In genomic region chr2:23761638-23762037, GRCh38 we compare ENCODE assay signal across 19 cellular contexts.
A peak's percentile ranks its signal among the peaks of the same experiment; 100 is the strongest.
DNase-seq lines count a peak whose midpoint lies in the region; ATAC-seq and TF ChIP-seq lines count a peak whose summit lies in the region.
"Had no signal": no experiment of that assay in that cellular context is flagged by ENCODE, and none has a peak within 500 bp of the region (broad histone marks: within the 10 kb centered on the region; RNA-seq: fewer than 3 reads in every experiment).

No MANE protein-coding gene starts in this region.

- CTCF ChIA-PET in T-cell (lab: Charles Lee), result no interaction called here

- H3K9me3 Mint-ChIP-seq in natural killer cell, result no peaks in the 10 kb centered on the region
- H3K9me3 Mint-ChIP-seq in natural killer cell treated with Interleukin-12 subunit alpha and Interleukin-12 subunit beta and Interleukin-15 and Interleukin-18, amount 100 ng/mL, for 72 hours, result no peaks in the 10 kb centered on the region
- no peaks in the 10 kb centered on the region for H3K9me3 Mint-ChIP-seq in T-cell
- H3K9me3 Mint-ChIP-seq in immature natural killer cell, result no peaks in the 10 kb centered on the region
- H3K9me3 Mint-ChIP-seq: T-helper 1 cell treated with Interleukin-12 subunit alpha and Interleukin-12 subunit beta and Interleukin-4 antibody, amounts not matched to agents 30 μg/mL and 1 μg/mL, for 36 hours had no signal

- no peaks in the 10 kb centered on the region for H3K36me3 ChIP-seq in MM.1S (replicated peaks; ENCODE audit: insufficient read depth, low read length)

- intact Hi-C loops in natural killer cell (cut with micrococcal nuclease), result no loop called here

- no peak overlapping the region for H3K27ac ChIP-seq in MM.1S (ENCODE audit: low read length)
- H3K27ac ChIP-seq: suprapubic skin had no signal

- H3K27ac Mint-ChIP-seq in natural killer cell (peak overlapping the region; percentile 57 to 72), T-cell (peak overlapping the region; percentile 49 to 57), immature natural killer cell (peak overlapping the region in 5 of 6 donors; percentile 18 to 73 (median 60))
- peak overlapping the region in 1 of 2 donors; percentile 24 for H3K27ac Mint-ChIP-seq in natural killer cell treated with Interleukin-12 subunit alpha and Interleukin-12 subunit beta and Interleukin-15 and Interleukin-18, amount 100 ng/mL, for 72 hours
- H3K27ac Mint-ChIP-seq: T-helper 1 cell treated with Interleukin-12 subunit alpha and Interleukin-12 subunit beta and Interleukin-4 antibody, amounts not matched to agents 30 μg/mL and 1 μg/mL, for 36 hours had no signal

- H3K9me3 ChIP-seq in MM.1S (replicated peaks; ENCODE audit: insufficient read depth, low read length), result no peaks in the 10 kb centered on the region
- H3K9me3 ChIP-seq: esophagus muscularis mucosa, suprapubic skin had no signal

- H2AFZ ChIP-seq in MM.1S (ENCODE audit: low read length), result no peak overlapping the region

- no peaks in the 10 kb centered on the region for H3K27me3 ChIP-seq in MM.1S (replicated peaks; ENCODE audit: insufficient read depth, low read length)
- H3K27me3 ChIP-seq: esophagus muscularis mucosa, suprapubic skin had no signal

- H3K79me2 ChIP-seq in MM.1S (ENCODE audit: low read length), result no peaks in the 10 kb centered on the region

- no peak for ATAC-seq in natural killer cell
- ATAC-seq in natural killer cell treated with Interleukin-12 subunit alpha and Interleukin-12 subunit beta and Interleukin-15 and Interleukin-18, amount 100 ng/mL, for 72 hours, result no peak
- peak in 1 of 4 experiments; percentile 47 for ATAC-seq in T-cell (replicated peaks in 1 of 4)

- no peaks in the 10 kb centered on the region for H4K20me1 ChIP-seq in MM.1S (ENCODE audit: insufficient read depth, low read length)

- H3K9ac ChIP-seq in MM.1S (ENCODE audit: low read length), result no peak overlapping the region

- H3K36me3 Mint-ChIP-seq in natural killer cell (peaks cover 14% of the 10 kb centered on the region), T-cell (peaks cover 54% of the 10 kb centered on the region), immature natural killer cell (peaks cover 17 to 32% (median 21%) of the 10 kb centered on the region in 3 donors)
- H3K36me3 Mint-ChIP-seq in natural killer cell treated with Interleukin-12 subunit alpha and Interleukin-12 subunit beta and Interleukin-15 and Interleukin-18, amount 100 ng/mL, for 72 hours, result peaks cover 12% of the 10 kb centered on the region

- no peaks in the 10 kb centered on the region for H3K4me1 ChIP-seq in MM.1S (ENCODE audit: low read length)
- H3K4me1 ChIP-seq: suprapubic skin had no signal

- no peak overlapping the region for H3K4me3 ChIP-seq in MM.1S (ENCODE audit: low read length)
- H3K4me3 ChIP-seq: esophagus muscularis mucosa, suprapubic skin had no signal

- no peaks in the 10 kb centered on the region for H3K9me2 ChIP-seq in MM.1S (replicated peaks; ENCODE audit: insufficient read depth, low read length)

- H3K4me2 ChIP-seq in MM.1S (ENCODE audit: low read depth, low read length), result no peak overlapping the region

- no peak overlapping the region for H3K4me3 Mint-ChIP-seq in natural killer cell
- H3K4me3 Mint-ChIP-seq in natural killer cell treated with Interleukin-12 subunit alpha and Interleukin-12 subunit beta and Interleukin-15 and Interleukin-18, amount 100 ng/mL, for 72 hours, result no peak overlapping the region
- H3K4me3 Mint-ChIP-seq in T-cell, result no peak overlapping the region
- H3K4me3 Mint-ChIP-seq in immature natural killer cell, result peak overlapping the region in 1 of 5 donors; percentile 30
- H3K4me3 Mint-ChIP-seq: T-helper 1 cell treated with Interleukin-12 subunit alpha and Interleukin-12 subunit beta and Interleukin-4 antibody, amounts not matched to agents 30 μg/mL and 1 μg/mL, for 36 hours had no signal

- no peak for DNase-seq in natural killer cell
- no peak for DNase-seq in natural killer cell treated with Interleukin-12 subunit alpha and Interleukin-12 subunit beta and Interleukin-15 and Interleukin-18, amount 100 ng/mL, for 72 hours (ENCODE audit: low spot score)
- no peak for DNase-seq in T-cell
- DNase-seq in immature natural killer cell, result no peak
- DNase-seq in MM.1S, result no peak
- DNase-seq in NK-92 (lab: John Stamatoyannopoulos, UW; ENCODE audit: unreplicated experiment), result no peak
- DNase-seq in activated gamma-delta T cell treated with Interleukin-2 at 50 U/mL for 16 hours, result no peak
- DNase-seq: activated CD4-positive, alpha-beta T cell treated with anti-CD3 and anti-CD28 coated beads for 1 hour; amygdala; caudate nucleus; effector CD4-positive, alpha-beta T cell; NCI-H1930; NCI-H446 treated with DMSO at 0.1 percent for 48 hours; occipital lobe; retina; SHP77 treated with DMSO at 0.1 percent for 48 hours had no signal

- H3K27me3 Mint-ChIP-seq in natural killer cell (ENCODE audit: low read depth in 2 of 2), result no peaks in the 10 kb centered on the region
- no peaks in the 10 kb centered on the region for H3K27me3 Mint-ChIP-seq in natural killer cell treated with Interleukin-12 subunit alpha and Interleukin-12 subunit beta and Interleukin-15 and Interleukin-18, amount 100 ng/mL, for 72 hours
- H3K27me3 Mint-ChIP-seq in T-cell, result no peaks in the 10 kb centered on the region
- peaks cover 0 to 6% (median 0%) of the 10 kb centered on the region in 3 donors for H3K27me3 Mint-ChIP-seq in immature natural killer cell (ENCODE audit: low read depth in 3 of 3)

- POLR2A ChIA-PET in T-cell (lab: Charles Lee), result no interaction called here

- no peak for TF ChIP-seq CTCF in natural killer cell (IDR thresholded peaks at IDR 0.05)
- TF ChIP-seq CTCF in MM.1S (IDR thresholded peaks at IDR 0.05; ENCODE audit: low read length), result no peak

- H3F3A ChIP-seq in MM.1S (ENCODE audit: insufficient read depth, low read length), result no peaks in the 10 kb centered on the region

- H3K4me1 Mint-ChIP-seq in natural killer cell, result peaks cover 13 to 20% of the 10 kb centered on the region in 2 donors
- peaks cover 3 to 8% of the 10 kb centered on the region in 2 donors for H3K4me1 Mint-ChIP-seq in natural killer cell treated with Interleukin-12 subunit alpha and Interleukin-12 subunit beta and Interleukin-15 and Interleukin-18, amount 100 ng/mL, for 72 hours (ENCODE audit: low read depth in 2 of 2)
- peaks cover 17 to 21% (median 21%) of the 10 kb centered on the region in 3 donors for H3K4me1 Mint-ChIP-seq in T-cell
- peaks cover 9 to 23% of the 10 kb centered on the region in 2 donors for H3K4me1 Mint-ChIP-seq in immature natural killer cell
